Comparison of ENCODE assay signal across 11 cellular contexts in the genomic region with DNA sequence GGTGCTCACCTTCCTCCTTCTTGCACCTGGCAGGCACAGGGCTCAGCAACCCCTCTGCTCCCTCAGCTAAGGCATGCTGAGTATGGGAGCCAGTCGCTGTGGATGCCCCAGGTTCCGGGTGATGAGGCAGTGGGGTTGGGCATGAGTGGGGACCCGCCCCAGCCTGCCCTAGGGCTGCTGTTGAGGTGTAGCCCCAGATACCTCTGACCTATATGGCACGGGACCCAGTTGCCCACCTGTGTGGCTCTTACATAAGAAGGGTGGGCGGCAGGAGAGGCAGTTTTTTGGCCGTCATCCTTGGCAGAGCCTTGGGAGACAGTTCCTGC. TPM values are rescaled to one million over a fixed set of nuclear protein-coding genes. Genes with fewer than 3 reads are reported as not detected.
"Had no signal": no experiment of that assay in that cellular context is flagged by ENCODE, and none has a peak within 500 bp of the region (broad histone marks: within the 10 kb centered on the region; RNA-seq: fewer than 3 reads in every experiment).

No MANE protein-coding gene starts in this region.

- H3K4me1 ChIP-seq: left lung had no signal

- H3K27me3 ChIP-seq: body of pancreas, esophagus squamous epithelium, vagina had no signal

- H3K36me3 ChIP-seq: esophagus squamous epithelium, left lung, vagina had no signal

- H3K27ac ChIP-seq: left lung, vagina had no signal

- H3K9me3 ChIP-seq: body of pancreas, esophagus squamous epithelium, left lung, psoas muscle, vagina had no signal

- ATAC-seq: body of pancreas, left lung had no signal

- H3K4me3 ChIP-seq: body of pancreas, esophagus squamous epithelium, left lung, psoas muscle, vagina had no signal

- DNase-seq: activated B cell treated with CpG ODN at 0.5 μM for 24 hours; activated CD4-positive, alpha-beta T cell treated with anti-CD3 and anti-CD28 coated beads, Interleukin-2, amount 10 ng/mL, durations not matched to agents 7 days and 5 days; body of pancreas; esophagus squamous epithelium; foreskin fibroblast; left lung; psoas muscle; stimulated activated CD4-positive, alpha-beta T cell treated with anti-CD3 and anti-CD28 coated beads, Interleukin-15, amount 100 ng/mL, for 24 hours; stimulated activated CD4-positive, alpha-beta T cell treated with anti-CD3 and anti-CD28 coated beads, Interleukin-4, amount 100 ng/mL, for 24 hours had no signal

RNA-seq across cellular contexts. Expression of a gene that starts 21.0 kb away (rescaled TPM):
- total RNA-seq: activated CD4-positive, alpha-beta T cell treated with anti-CD3 and anti-CD28 coated beads, Interleukin-2, amount 10 ng/mL, durations not matched to agents 7 days and 5 days; body of pancreas; dermis microvascular lymphatic vessel endothelial cell had no signal
